37 cellular contexts compared by ENCODE assay signal in genomic region chr3:46258525-46258924, GRCh38. TPM values are rescaled to one million over a fixed set of nuclear protein-coding genes. Genes with fewer than 3 reads are reported as not detected.
"Had no signal": no experiment of that assay in that cellular context is flagged by ENCODE, and none has a peak within 500 bp of the region (broad histone marks: within the 10 kb centered on the region; RNA-seq: fewer than 3 reads in every experiment).

No MANE protein-coding gene starts in this region.

- H3K27me3 Mint-ChIP-seq: activated naive CD8-positive, alpha-beta T cell; central memory CD8-positive, alpha-beta T cell had no signal

- DNase-seq: activated B cell treated with CpG ODN at 0.5 μM for 24 hours; activated CD4-positive, alpha-beta memory T cell treated with anti-CD3 and anti-CD28 coated beads for 36 hours; activated CD4-positive, alpha-beta T cell treated with anti-CD3 and anti-CD28 coated beads for 4 hours; activated CD4-positive, alpha-beta T cell treated with anti-CD3 and anti-CD28 coated beads, Interleukin-2, amount 10 ng/mL, durations not matched to agents 24 days and 14 days; activated CD4-positive, alpha-beta T cell treated with anti-CD3 and anti-CD28 coated beads, Interleukin-2, amount 50 U/mL, for 1 hour; activated CD4-positive, alpha-beta T cell treated with anti-CD3 and anti-CD28 coated beads, Interleukin-2, amount 50 U/mL, for 4 hours; activated CD4-positive, CD25-positive, alpha-beta regulatory T cell treated with anti-CD3 and anti-CD28 coated beads, Interleukin-2, amount 50 U/mL, for 72 hours; activated CD8-positive, alpha-beta memory T cell treated with anti-CD3 and anti-CD28 coated beads, Interleukin-2, amount 50 U/mL, for 4 hours; activated CD8-positive, alpha-beta T cell treated with anti-CD3 and anti-CD28 coated beads for 36 hours; activated effector memory CD4-positive, alpha-beta T cell treated with Interleukin-2 at 50 U/mL for 16 hours; activated gamma-delta T cell; activated naive CD4-positive, alpha-beta T cell treated with anti-CD3 and anti-CD28 coated beads, Interleukin-2, amount 10 ng/mL, durations not matched to agents 7 days and 5 days; activated naive CD4-positive, alpha-beta T cell treated with Interleukin-2 at 50 U/mL for 16 hours; activated naive CD8-positive, alpha-beta T cell treated with anti-CD3 and anti-CD28 coated beads, Interleukin-2, amount 10 ng/mL, durations not matched to agents 7 days and 5 days; activated naive CD8-positive, alpha-beta T cell treated with anti-CD3 and anti-CD28 coated beads, Interleukin-2, amount 50 U/mL, for 24 hours; activated T-cell treated with anti-CD3 and anti-CD28 coated beads for 4 hours; activated T-cell treated with anti-CD3 and anti-CD28 coated beads, Interleukin-2, amount 50 U/mL, for 1 hour; activated T-cell treated with anti-CD3 and anti-CD28 coated beads, Interleukin-2, amount 50 U/mL, for 4 hours; activated T-cell treated with anti-CD3 and anti-CD28 coated beads, Interleukin-2, amount 50 U/mL, for 72 hours; amygdala; anterior cingulate cortex; caudate nucleus; cerebellar nuclear complex; SW 1271; T-helper 1 cell; T-helper 2 cell; T-helper 9 cell had no signal

- H3K4me1 Mint-ChIP-seq: activated B cell treated with CpG ODN at 0.5 μM for 24 hours, brain had no signal

- H3K4me3 Mint-ChIP-seq: activated B cell treated with CpG ODN at 0.5 μM for 24 hours; activated CD4-positive, alpha-beta memory T cell treated with anti-CD3 and anti-CD28 coated beads for 36 hours; activated CD4-positive, alpha-beta T cell treated with anti-CD3 and anti-CD28 coated beads, Interleukin-2, amount 10 ng/mL, durations not matched to agents 24 days and 14 days; activated CD8-positive, alpha-beta T cell treated with anti-CD3 and anti-CD28 coated beads for 36 hours; activated naive CD4-positive, alpha-beta T cell treated with anti-CD3 and anti-CD28 coated beads, Interleukin-2, amount 10 ng/mL, durations not matched to agents 7 days and 5 days; activated naive CD4-positive, alpha-beta T cell treated with anti-CD3 and anti-CD28 coated beads, Interleukin-2, amount 50 U/mL, for 24 hours; activated naive CD8-positive, alpha-beta T cell; activated naive CD8-positive, alpha-beta T cell treated with anti-CD3 and anti-CD28 coated beads, Interleukin-2, amount 10 ng/mL, durations not matched to agents 7 days and 5 days; activated naive CD8-positive, alpha-beta T cell treated with anti-CD3 and anti-CD28 coated beads, Interleukin-2, amount 50 U/mL, for 24 hours; activated T-cell treated with anti-CD3 and anti-CD28 coated beads, Interleukin-2, amount 50 U/mL, for 4 hours; activated T-cell treated with anti-CD3 and anti-CD28 coated beads, Interleukin-2, amount 50 U/mL, for 72 hours; activated T-helper 1 cell treated with anti-CD3 and anti-CD28 coated beads, Interleukin-12 subunit alpha, Interleukin-12 subunit beta, Interleukin-2, Interleukin-4 antibody, amounts not matched to agents 30 ng/mL and 10 ng/mL and 1 ng/mL, durations not matched to agents 14 hours and 24 hours and 36 hours; brain; central memory CD8-positive, alpha-beta T cell; T-helper 1 cell treated with Interleukin-12 subunit alpha and Interleukin-12 subunit beta and Interleukin-4 antibody, amounts not matched to agents 30 μg/mL and 1 μg/mL, for 36 hours; T-helper 2 cell treated with Interferon-gamma antibody and Interleukin-4, amounts not matched to agents 5 μg/mL and 100 μg/mL, for 36 hours had no signal

- H3K36me3 Mint-ChIP-seq: brain had no signal

- ATAC-seq: activated CD8-positive, alpha-beta T cell treated with anti-CD3 and anti-CD28 coated beads for 36 hours; activated naive CD8-positive, alpha-beta T cell treated with anti-CD3 and anti-CD28 coated beads, Interleukin-2, amount 50 U/mL, for 24 hours had no signal

- H3K27ac Mint-ChIP-seq: activated B cell treated with CpG ODN at 0.5 μM for 24 hours; activated CD4-positive, alpha-beta memory T cell treated with anti-CD3 and anti-CD28 coated beads for 36 hours; activated CD4-positive, alpha-beta T cell treated with anti-CD3 and anti-CD28 coated beads, Interleukin-2, amount 10 ng/mL, durations not matched to agents 24 days and 14 days; activated CD8-positive, alpha-beta T cell treated with anti-CD3 and anti-CD28 coated beads for 36 hours; activated naive CD4-positive, alpha-beta T cell treated with anti-CD3 and anti-CD28 coated beads, Interleukin-2, amount 10 ng/mL, durations not matched to agents 7 days and 5 days; activated naive CD8-positive, alpha-beta T cell; activated naive CD8-positive, alpha-beta T cell treated with anti-CD3 and anti-CD28 coated beads, Interleukin-2, amount 10 ng/mL, durations not matched to agents 7 days and 5 days; activated naive CD8-positive, alpha-beta T cell treated with anti-CD3 and anti-CD28 coated beads, Interleukin-2, amount 50 U/mL, for 24 hours; activated T-cell treated with anti-CD3 and anti-CD28 coated beads, Interleukin-2, amount 50 U/mL, for 72 hours; activated T-helper 1 cell treated with anti-CD3 and anti-CD28 coated beads, Interleukin-12 subunit alpha, Interleukin-12 subunit beta, Interleukin-2, Interleukin-4 antibody, amounts not matched to agents 30 ng/mL and 10 ng/mL and 1 ng/mL, durations not matched to agents 14 hours and 24 hours and 36 hours; activated T-helper 2 cell treated with anti-CD3 and anti-CD28 coated beads, Interferon-gamma antibody, Interleukin-2, Interleukin-4, amounts not matched to agents 10 μg/mL and 5 μg/mL and 100 μg/mL, durations not matched to agents 14 hours and 24 hours and 36 hours; T-helper 1 cell treated with Interleukin-12 subunit alpha and Interleukin-12 subunit beta and Interleukin-4 antibody, amounts not matched to agents 30 μg/mL and 1 μg/mL, for 36 hours; T-helper 2 cell treated with Interferon-gamma antibody and Interleukin-4, amounts not matched to agents 5 μg/mL and 100 μg/mL, for 36 hours had no signal

RNA-seq across cellular contexts. Expression of gene CCR3, which starts 16.3 kb away (rescaled TPM):
- total RNA-seq: activated B cell treated with CpG ODN at 0.5 μM for 24 hours; activated CD4-positive, alpha-beta memory T cell treated with anti-CD3 and anti-CD28 coated beads for 36 hours; activated CD4-positive, alpha-beta T cell treated with anti-CD3 and anti-CD28 coated beads, Interleukin-2, amount 10 ng/mL, durations not matched to agents 24 days and 14 days; activated CD8-positive, alpha-beta memory T cell treated with anti-CD3 and anti-CD28 coated beads for 36 hours; activated CD8-positive, alpha-beta T cell treated with anti-CD3 and anti-CD28 coated beads for 36 hours; activated T-cell treated with anti-CD3 and anti-CD28 coated beads, Interleukin-2, amount 50 U/mL, for 4 hours; activated T-cell treated with anti-CD3 and anti-CD28 coated beads, Interleukin-2, amount 50 U/mL, for 72 hours; activated T-helper 1 cell treated with anti-CD3 and anti-CD28 coated beads, Interleukin-12 subunit alpha, Interleukin-12 subunit beta, Interleukin-2, Interleukin-4 antibody, amounts not matched to agents 30 ng/mL and 10 ng/mL and 1 ng/mL, durations not matched to agents 14 hours and 24 hours and 36 hours; activated T-helper 2 cell treated with anti-CD3 and anti-CD28 coated beads, Interferon-gamma antibody, Interleukin-2, Interleukin-4, amounts not matched to agents 10 μg/mL and 5 μg/mL and 100 μg/mL, durations not matched to agents 14 hours and 24 hours and 36 hours; ascending aorta had no signal
